ENCODE assay signal across 27 cellular contexts in the genomic region with DNA sequence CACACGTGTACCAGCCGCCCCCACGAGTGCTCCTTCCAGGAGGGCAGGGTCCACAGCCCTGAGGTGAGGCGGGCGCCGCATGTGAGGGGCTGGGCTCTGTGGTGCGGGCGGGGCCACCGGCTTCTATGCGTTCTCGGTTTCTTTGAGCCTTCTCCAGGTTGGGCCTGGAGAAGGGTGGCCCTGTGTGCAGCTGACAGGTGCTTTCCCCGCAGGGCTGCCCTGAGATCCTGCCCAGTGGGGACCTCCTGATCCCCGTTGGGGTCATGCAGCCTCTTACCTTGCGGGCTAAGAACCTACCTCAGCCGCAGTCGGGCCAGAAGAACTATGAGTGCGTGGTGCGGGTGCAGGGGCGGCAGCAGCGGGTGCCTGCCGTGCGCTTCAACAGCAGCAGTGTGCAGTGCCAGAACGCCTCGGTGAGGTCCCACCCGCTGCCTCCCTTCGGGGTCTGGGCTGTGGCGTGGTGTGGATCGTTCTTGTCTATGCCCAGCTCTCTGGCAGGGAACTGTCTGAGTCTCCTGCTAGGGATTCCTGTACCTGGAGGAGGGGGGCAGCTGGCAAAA.
"Had no signal": no experiment of that assay in that cellular context is flagged by ENCODE, and none has a peak within 500 bp of the region (broad histone marks: within the 10 kb centered on the region; RNA-seq: fewer than 3 reads in every experiment).

No MANE protein-coding gene starts in this region.

- DNase-seq: stimulated activated CD4-positive, alpha-beta T cell treated with anti-CD3 and anti-CD28 coated beads, Interleukin-2, amount 100 ng/mL, for 48 hours; stimulated activated CD4-positive, alpha-beta T cell treated with anti-CD3 and anti-CD28 coated beads, Interleukin-4, amount 100 ng/mL, for 1 hour; stimulated activated CD4-positive, alpha-beta T cell treated with anti-CD3 and anti-CD28 coated beads, Interleukin-4, amount 100 ng/mL, for 24 hours; stimulated activated CD4-positive, alpha-beta T cell treated with anti-CD3 and anti-CD28 coated beads, Interleukin-4, amount 100 ng/mL, for 4 hours; stimulated activated CD8-positive, alpha-beta memory T cell treated with anti-CD3 and anti-CD28 coated beads, Interleukin-4, amount 100 ng/mL, for 48 hours; stimulated activated naive CD4-positive, alpha-beta T cell; stimulated activated naive CD4-positive, alpha-beta T cell treated with Interleukin-2 at 50 U/mL for 16 hours; stimulated activated naive CD8-positive, alpha-beta T cell treated with anti-CD3 and anti-CD28 coated beads, Interleukin-15, amount 100 ng/mL, for 72 hours; stimulated activated naive CD8-positive, alpha-beta T cell treated with anti-CD3 and anti-CD28 coated beads, Interleukin-15, Interleukin-2, amounts not matched to agents 100 U/mL and 50 U/mL, for 24 hours; stomach; substantia nigra; testis; thyroid gland; tibial artery; transverse colon; trophoblast cell; upper lobe of left lung; upper lobe of right lung; uterus had no signal

- ATAC-seq: stimulated activated effector memory CD8-positive, alpha-beta T cell treated with anti-CD3 and anti-CD28 coated beads, Interleukin-12 subunit alpha, Interleukin-12 subunit beta, amount 100 ng/mL, for 72 hours; stimulated activated memory B cell treated with anti-CD40 and anti-IgM and Interleukin-4, amounts not matched to agents 10 μg/mL and 1 μg/mL and 100 μg/mL, for 72 hours; stimulated activated naive CD8-positive, alpha-beta T cell treated with anti-CD3 and anti-CD28 coated beads, Interleukin-15, amount 100 ng/mL, for 72 hours; stimulated activated naive CD8-positive, alpha-beta T cell treated with anti-CD3 and anti-CD28 coated beads, Interleukin-15, Interleukin-2, amounts not matched to agents 100 U/mL and 50 U/mL, for 24 hours; upper lobe of right lung had no signal

- H3K9me3 Mint-ChIP-seq: stimulated activated effector memory CD8-positive, alpha-beta T cell treated with anti-CD3 and anti-CD28 coated beads, Interleukin-12 subunit alpha, Interleukin-12 subunit beta, amount 100 ng/mL, for 72 hours; stimulated activated memory B cell treated with anti-CD40 and anti-IgM and Interleukin-4, amounts not matched to agents 10 μg/mL and 1 μg/mL and 100 μg/mL, for 72 hours; stimulated activated naive CD8-positive, alpha-beta T cell treated with anti-CD3 and anti-CD28 coated beads, Interleukin-15, amount 100 ng/mL, for 72 hours; stimulated activated naive CD8-positive, alpha-beta T cell treated with anti-CD3 and anti-CD28 coated beads, Interleukin-15, Interleukin-2, amounts not matched to agents 100 ng/mL and 50 ng/mL, for 24 hours; type B pancreatic cell had no signal

- H3K27me3 ChIP-seq: stomach, suprapubic skin, testis, thyroid gland, tibial artery, tibial nerve, transverse colon, upper lobe of left lung, upper lobe of right lung, uterus, vagina had no signal

- H3K27me3 Mint-ChIP-seq: stimulated activated memory B cell treated with anti-CD40 and anti-IgM and Interleukin-4, amounts not matched to agents 10 μg/mL and 1 μg/mL and 100 μg/mL, for 72 hours; stimulated activated naive CD8-positive, alpha-beta T cell treated with anti-CD3 and anti-CD28 coated beads, Interleukin-15, amount 100 ng/mL, for 72 hours; stimulated activated naive CD8-positive, alpha-beta T cell treated with anti-CD3 and anti-CD28 coated beads, Interleukin-15, Interleukin-2, amounts not matched to agents 100 ng/mL and 50 ng/mL, for 24 hours; type B pancreatic cell had no signal

- H3K9me3 ChIP-seq: stomach, suprapubic skin, testis, thoracic aorta, thyroid gland, tibial artery, tibial nerve, transverse colon, upper lobe of left lung, upper lobe of right lung, uterus, vagina had no signal

- H3K4me1 ChIP-seq: testis, thyroid gland, transverse colon, upper lobe of left lung, upper lobe of right lung, uterus had no signal

- H3K36me3 Mint-ChIP-seq: type B pancreatic cell had no signal

- H3K36me3 ChIP-seq: transverse colon, upper lobe of right lung, uterus had no signal

- H3K4me3 ChIP-seq: stomach, suprapubic skin, testis, thoracic aorta, thyroid gland, tibial artery, tibial nerve, transverse colon, upper lobe of left lung, upper lobe of right lung, uterus, vagina had no signal

- H3K27ac Mint-ChIP-seq: stimulated activated effector memory CD8-positive, alpha-beta T cell treated with anti-CD3 and anti-CD28 coated beads, Interleukin-12 subunit alpha, Interleukin-12 subunit beta, amount 100 ng/mL, for 72 hours; stimulated activated memory B cell treated with anti-CD40 and anti-IgM and Interleukin-4, amounts not matched to agents 10 μg/mL and 1 μg/mL and 100 μg/mL, for 72 hours; stimulated activated naive CD8-positive, alpha-beta T cell treated with anti-CD3 and anti-CD28 coated beads, Interleukin-15, amount 100 ng/mL, for 72 hours; stimulated activated naive CD8-positive, alpha-beta T cell treated with anti-CD3 and anti-CD28 coated beads, Interleukin-15, Interleukin-2, amounts not matched to agents 100 ng/mL and 50 ng/mL, for 24 hours; type B pancreatic cell had no signal

- H3K27ac ChIP-seq: stomach, suprapubic skin, testis, thoracic aorta, thyroid gland, tibial artery, tibial nerve, transverse colon, upper lobe of left lung, upper lobe of right lung, uterus, vagina had no signal

- H3K4me3 Mint-ChIP-seq: stimulated activated effector memory CD8-positive, alpha-beta T cell treated with anti-CD3 and anti-CD28 coated beads, Interleukin-12 subunit alpha, Interleukin-12 subunit beta, amount 100 ng/mL, for 72 hours; stimulated activated memory B cell treated with anti-CD40 and anti-IgM and Interleukin-4, amounts not matched to agents 10 μg/mL and 1 μg/mL and 100 μg/mL, for 72 hours; stimulated activated naive CD8-positive, alpha-beta T cell treated with anti-CD3 and anti-CD28 coated beads, Interleukin-15, amount 100 ng/mL, for 72 hours; stimulated activated naive CD8-positive, alpha-beta T cell treated with anti-CD3 and anti-CD28 coated beads, Interleukin-15, Interleukin-2, amounts not matched to agents 100 ng/mL and 50 ng/mL, for 24 hours; type B pancreatic cell had no signal
